In the genomic region with DNA sequence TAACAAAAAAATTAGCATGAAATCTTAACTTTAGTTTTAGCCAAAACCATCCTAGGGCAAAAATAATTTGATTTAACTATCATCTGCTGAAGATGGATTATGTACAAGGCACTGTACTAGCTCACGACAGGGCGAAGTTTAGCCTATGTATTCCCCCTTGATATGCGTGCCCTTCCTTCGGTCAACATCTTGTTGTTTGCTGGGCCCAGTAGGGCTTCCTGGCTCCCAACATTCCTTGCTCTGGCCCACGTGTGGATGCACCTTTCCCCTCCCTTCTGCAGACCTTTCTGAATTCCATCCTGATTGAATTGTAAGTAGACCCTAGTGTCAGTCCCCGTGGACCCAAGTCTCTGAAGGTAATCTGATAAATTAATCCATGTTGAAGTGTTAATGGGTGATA, we compare ENCODE assay signal across 31 cellular contexts.
"Had no signal": no experiment of that assay in that cellular context is flagged by ENCODE, and none has a peak within 500 bp of the region (broad histone marks: within the 10 kb centered on the region; RNA-seq: fewer than 3 reads in every experiment).

No MANE protein-coding gene starts in this region.

- H3K4me2 ChIP-seq: neural progenitor cell, smooth muscle cell had no signal

- H3K9me3 Mint-ChIP-seq: nephron, neural progenitor cell, type B pancreatic cell had no signal

- H3K27me3 Mint-ChIP-seq: stimulated activated memory B cell treated with anti-CD40 and anti-IgM and Interleukin-4, amounts not matched to agents 10 μg/mL and 1 μg/mL and 100 μg/mL, for 72 hours; stimulated activated naive CD8-positive, alpha-beta T cell treated with anti-CD3 and anti-CD28 coated beads, Interleukin-15, amount 100 ng/mL, for 72 hours had no signal

- ATAC-seq: natural killer cell; psoas muscle; right cardiac atrium; sciatic nerve; stimulated activated memory B cell treated with anti-CD40 and anti-IgM and Interleukin-4, amounts not matched to agents 10 μg/mL and 1 μg/mL and 100 μg/mL, for 72 hours; stimulated activated naive CD8-positive, alpha-beta T cell treated with anti-CD3 and anti-CD28 coated beads, Interleukin-15, amount 100 ng/mL, for 72 hours; stimulated activated naive CD8-positive, alpha-beta T cell treated with anti-CD3 and anti-CD28 coated beads, Interleukin-15, Interleukin-2, amounts not matched to agents 100 U/mL and 50 U/mL, for 24 hours; upper lobe of right lung had no signal

- H3K79me2 ChIP-seq: parathyroid adenoma had no signal

- H3K27ac ChIP-seq: neural progenitor cell, ovary, parathyroid adenoma, psoas muscle, skin epidermis, spleen, suprapubic skin, testis, tibial artery, transverse colon, upper lobe of right lung, vagina had no signal

- H3K27ac Mint-ChIP-seq: natural killer cell; nephron; neural progenitor cell; progenitor cell of endocrine pancreas; stimulated activated memory B cell treated with anti-CD40 and anti-IgM and Interleukin-4, amounts not matched to agents 10 μg/mL and 1 μg/mL and 100 μg/mL, for 72 hours; stimulated activated naive CD8-positive, alpha-beta T cell treated with anti-CD3 and anti-CD28 coated beads, Interleukin-15, amount 100 ng/mL, for 72 hours; type B pancreatic cell had no signal

- H3K4me1 Mint-ChIP-seq: natural killer cell; neural progenitor cell; stimulated activated memory B cell treated with anti-CD40 and anti-IgM and Interleukin-4, amounts not matched to agents 10 μg/mL and 1 μg/mL and 100 μg/mL, for 72 hours; stimulated activated naive CD8-positive, alpha-beta T cell treated with anti-CD3 and anti-CD28 coated beads, Interleukin-15, amount 100 ng/mL, for 72 hours had no signal

- H3K27me3 ChIP-seq: neural progenitor cell, ovary, spleen, suprapubic skin, testis, tibial artery, transverse colon, upper lobe of right lung, vagina had no signal

- H3K4me1 ChIP-seq: neural progenitor cell, parathyroid adenoma, psoas muscle, spleen, suprapubic skin, testis, tibial artery, transverse colon, upper lobe of right lung, vagina had no signal

- H3K4me3 Mint-ChIP-seq: natural killer cell; neural progenitor cell; stimulated activated memory B cell treated with anti-CD40 and anti-IgM and Interleukin-4, amounts not matched to agents 10 μg/mL and 1 μg/mL and 100 μg/mL, for 72 hours; stimulated activated naive CD8-positive, alpha-beta T cell treated with anti-CD3 and anti-CD28 coated beads, Interleukin-15, amount 100 ng/mL, for 72 hours; type B pancreatic cell had no signal

- H2AFZ ChIP-seq: neural progenitor cell, parathyroid adenoma had no signal

- DNase-seq: natural killer cell; occipital lobe; ovary; posterior cingulate gyrus; psoas muscle; right cardiac atrium; spleen; stimulated activated CD4-positive, alpha-beta T cell treated with anti-CD3 and anti-CD28 coated beads, Interleukin-12 subunit alpha, Interleukin-12 subunit beta, amount 100 ng/mL, for 4 hours; stimulated activated CD4-positive, alpha-beta T cell treated with anti-CD3 and anti-CD28 coated beads, Interleukin-1b, Interleukin-23, amount 100 ng/mL, for 48 hours; stimulated activated CD4-positive, alpha-beta T cell treated with anti-CD3 and anti-CD28 coated beads, Interleukin-4, amount 100 ng/mL, for 1 hour; stimulated activated CD4-positive, alpha-beta T cell treated with anti-CD3 and anti-CD28 coated beads, Interleukin-4, amount 100 ng/mL, for 4 hours; stimulated activated CD8-positive, alpha-beta memory T cell treated with anti-CD3 and anti-CD28 coated beads, Interleukin-4, amount 100 ng/mL, for 48 hours; stimulated activated naive CD4-positive, alpha-beta T cell; stimulated activated naive CD8-positive, alpha-beta T cell treated with anti-CD3 and anti-CD28 coated beads, Interleukin-15, amount 100 ng/mL, for 72 hours; stimulated activated naive CD8-positive, alpha-beta T cell treated with anti-CD3 and anti-CD28 coated beads, Interleukin-15, Interleukin-2, amounts not matched to agents 100 U/mL and 50 U/mL, for 24 hours; substantia nigra; testis; tibial artery; transverse colon; upper lobe of right lung had no signal

- H3K4me3 ChIP-seq: neural progenitor cell, ovary, psoas muscle, skin epidermis, smooth muscle cell, spleen, suprapubic skin, testis, tibial artery, transverse colon, upper lobe of right lung, vagina had no signal

- H3K36me3 ChIP-seq: neural progenitor cell, ovary, spleen, suprapubic skin, tibial artery, transverse colon, upper lobe of right lung, vagina had no signal

- H3K36me3 Mint-ChIP-seq: natural killer cell; neural progenitor cell; stimulated activated memory B cell treated with anti-CD40 and anti-IgM and Interleukin-4, amounts not matched to agents 10 μg/mL and 1 μg/mL and 100 μg/mL, for 72 hours; type B pancreatic cell had no signal

- H3K9me3 ChIP-seq: ovary, psoas muscle, spleen, suprapubic skin, testis, tibial artery, transverse colon, upper lobe of right lung, vagina had no signal
